In genomic region chr5:122149691-122150090, GRCh38 we compare ENCODE assay signal across 18 cellular contexts. TPM values are rescaled to one million over a fixed set of nuclear protein-coding genes. Genes with fewer than 3 reads are reported as not detected.
DNase-seq lines count a peak whose midpoint lies in the region; ATAC-seq and TF ChIP-seq lines count a peak whose summit lies in the region.
"Had no signal": no experiment of that assay in that cellular context is flagged by ENCODE, and none has a peak within 500 bp of the region (broad histone marks: within the 10 kb centered on the region; RNA-seq: fewer than 3 reads in every experiment).

No MANE protein-coding gene starts in this region.

- DNase-seq in IMR-90: no peak
- peak; percentile 37 for DNase-seq in WERI-Rb-1
- DNase-seq in fibroblast of the aortic adventitia (ENCODE audit: low read depth): no peak
- DNase-seq: CD4-positive, alpha-beta T cell; H9; NCI-H1105 treated with DMSO at 0.1 percent for 48 hours; NCI-H1694 treated with DMSO at 0.1 percent for 48 hours; NCI-H2107; NCI-H526 treated with DMSO at 0.1 percent for 48 hours; PC-3; SJCRH30 had no signal

- no peak overlapping the region for H3K18ac ChIP-seq in IMR-90 (ENCODE audit: low read depth, low read length)

- POLR2A ChIA-PET in IMR-90 (lab: Charles Lee; ENCODE audit: unreplicated experiment): no interaction called here

- peaks cover 22% of the 10 kb centered on the region for H3K9me1 ChIP-seq in IMR-90 (ENCODE audit: insufficient read depth, low read length)

- no peaks in the 10 kb centered on the region for H4K20me1 ChIP-seq in IMR-90 (ENCODE audit: insufficient read depth, low read length)

- H4K8ac ChIP-seq in IMR-90 (ENCODE audit: low read depth in 2 of 2, low read length in 2 of 2): no peak overlapping the region

- peak overlapping the region; percentile 41; the same call in 1 of the 2 replicates for H2BK120ac ChIP-seq in IMR-90 (ENCODE audit: low read depth, low read length)

- H2AFZ ChIP-seq in IMR-90 (replicated peaks; ENCODE audit: low read length, poor library complexity): no peak overlapping the region

- H2BK15ac ChIP-seq in IMR-90 (ENCODE audit: low read depth, low read length): no peak overlapping the region

- no peak overlapping the region; the same call in 1 of the 2 replicates for H2BK20ac ChIP-seq in IMR-90 (ENCODE audit: low read depth, low read length)

- in situ Hi-C loops in IMR-90 (cut with MboI; ENCODE audit: low sequenced_read_pairs): loop anchor here (10.0 kb wide), 1 partner anchor 185 kb away; the partner anchor contains the start of gene SRFBP1

- H4K5ac ChIP-seq in IMR-90 (ENCODE audit: low read depth, low read length): no peak overlapping the region

- peaks cover 26% of the 10 kb centered on the region for H3K4me1 ChIP-seq in IMR-90 (ENCODE audit: control insufficient read depth, insufficient read depth, low read length)
- peaks cover 18% of the 10 kb centered on the region for H3K4me1 ChIP-seq in rectal smooth muscle tissue (ENCODE audit: control insufficient read depth, insufficient read depth, low read length)

- no peak for TF ChIP-seq CTCF in IMR-90 (conservative IDR thresholded peaks at IDR 0.05; ENCODE audit: low read depth, low read length)
- no peak for TF ChIP-seq CTCF in WERI-Rb-1 (IDR thresholded peaks at IDR 0.05; ENCODE audit: low read depth, low read length)
- TF ChIP-seq CTCF in fibroblast of the aortic adventitia (IDR thresholded peaks at IDR 0.05; ENCODE audit: insufficient read depth, low read length): no peak

- H3K4ac ChIP-seq in IMR-90 (ENCODE audit: low read depth, low read length): peak overlapping the region; percentile 30; the same call in 1 of the 2 replicates

- H3K4me3 ChIP-seq in IMR-90 (ENCODE audit: insufficient read depth, low read depth, low read length) (no peak overlapping the region), WERI-Rb-1 (ENCODE audit: low read depth, low read length) (no peak overlapping the region), fibroblast of the aortic adventitia (ENCODE audit: low read depth, low read length) (peak overlapping the region; percentile 10), rectal smooth muscle tissue (ENCODE audit: low read length) (no peak overlapping the region)
- H3K4me3 ChIP-seq: SJCRH30 had no signal

- no peak overlapping the region for H3K27ac ChIP-seq in IMR-90 (ENCODE audit: insufficient read depth, low read length)
- H3K27ac ChIP-seq in WERI-Rb-1: peak overlapping the region; percentile 23; the same call in 1 of the 2 replicates
- peak overlapping the region; percentile 42 for H3K27ac ChIP-seq in rectal smooth muscle tissue (ENCODE audit: low read depth, low read length)
- H3K27ac ChIP-seq: HL-60, RWPE1, SJCRH30 had no signal

- 100% methylated on average over 1 of the region's 3 CpGs; no CpG with 5 or more reads in 1 of the 2 experiments for WGBS in IMR-90 (ENCODE audit: extremely low coverage in 2 of 2, insufficient read length in 1 of 2), 2 experiments

- H3K36me3 ChIP-seq in IMR-90 (ENCODE audit: control insufficient read depth, insufficient read depth, low read length) (no peaks in the 10 kb centered on the region), WERI-Rb-1 (no peaks in the 10 kb centered on the region), rectal smooth muscle tissue (ENCODE audit: control insufficient read depth, insufficient read depth, low read length) (no peaks in the 10 kb centered on the region)
- H3K36me3 ChIP-seq: SJCRH30 had no signal

- H3K9ac ChIP-seq in IMR-90 (ENCODE audit: low read depth, low read length) (no peak overlapping the region), rectal smooth muscle tissue (ENCODE audit: low read length) (no peak overlapping the region)

- H3K27me3 ChIP-seq in IMR-90 (ENCODE audit: control insufficient read depth, insufficient read depth, low read length) (no peaks in the 10 kb centered on the region), WERI-Rb-1 (ENCODE audit: insufficient read depth, low read depth, severe bottlenecking) (no peaks in the 10 kb centered on the region), rectal smooth muscle tissue (ENCODE audit: control insufficient read depth, insufficient read depth, low read length) (no peaks in the 10 kb centered on the region)
- H3K27me3 ChIP-seq: SJCRH30 had no signal

- CTCF ChIA-PET in IMR-90 (lab: Yijun Ruan, JAX): no interaction called here

- no TSS peak for BruUV-seq in IMR-90 (replicated peaks; lab: Mats Ljungman, UMichigan)

- H4K91ac ChIP-seq in IMR-90 (ENCODE audit: insufficient read depth, low read depth, low read length): no peak overlapping the region

- H3K79me1 ChIP-seq in IMR-90 (ENCODE audit: low read depth in 1 of 2, low read length in 2 of 2): peaks cover 10 to 21% of the 10 kb centered on the region in 2 experiments; a peak in 3 of 4 replicates

- no peak overlapping the region for H2AK5ac ChIP-seq in IMR-90 (ENCODE audit: low read depth, low read length)

- no peak overlapping the region for H3K23ac ChIP-seq in IMR-90 (ENCODE audit: low read depth, low read length)

- H3K56ac ChIP-seq in IMR-90 (ENCODE audit: extremely low read depth, insufficient read depth, low read length): no peak overlapping the region

- H3K9me3 ChIP-seq in IMR-90 (ENCODE audit: control insufficient read depth, insufficient read depth, low read length) (no peaks in the 10 kb centered on the region), WERI-Rb-1 (ENCODE audit: severe bottlenecking) (no peaks in the 10 kb centered on the region)
- H3K9me3 ChIP-seq: SJCRH30 had no signal

- dilution Hi-C loops in IMR-90 (cut with HindIII; ENCODE audit: low sequenced_read_pairs, unreplicated experiment): no loop called here

- H2BK5ac ChIP-seq in IMR-90 (ENCODE audit: low read depth, low read length, poor library complexity, severe bottlenecking): no peak overlapping the region

- no peak for TF ChIP-seq POLR2A in IMR-90 (IDR thresholded peaks at IDR 0.05; ENCODE audit: low read depth, low read length)

- intact Hi-C loops in IMR-90 (cut with micrococcal nuclease): no loop called here

- ATAC-seq in IMR-90 (ENCODE audit: low read depth): no peak
- ATAC-seq in activated CD4-positive, CD25-positive, alpha-beta regulatory T cell treated with anti-CD3 and anti-CD28 coated beads, Interleukin-2, amount 50 U/mL, for 24 hours: no peak
- no peak for ATAC-seq in GM19467 (IDR thresholded peaks at IDR 0.05; ENCODE audit: unreplicated experiment)
- ATAC-seq in HG03159 (IDR thresholded peaks at IDR 0.05; ENCODE audit: unreplicated experiment): no peak
- ATAC-seq: PC-3 had no signal

- no peak for TF ChIP-seq RAD21 in IMR-90 (IDR thresholded peaks at IDR 0.05; ENCODE audit: low read length)

- H2AK9ac ChIP-seq in IMR-90 (replicated peaks; ENCODE audit: low read depth, low read length, poor library complexity): no peak overlapping the region

- H3K14ac ChIP-seq in IMR-90 (replicated peaks; ENCODE audit: low read depth, low read length): no peak overlapping the region

- H3K4me2 ChIP-seq in IMR-90 (ENCODE audit: low read depth, low read length): no peak overlapping the region

TF ChIP-seq in IMR-90, 13 proteins besides CTCF, POLR2A, EP300 and RAD21:
- no peak for TF ChIP-seq BHLHE40 (IDR thresholded peaks at IDR 0.05; ENCODE audit: low read depth, low read length)
- no peak for TF ChIP-seq RFX5 (IDR thresholded peaks at IDR 0.05; ENCODE audit: low read depth, low read length)
- no peak for TF ChIP-seq CHD1 (IDR thresholded peaks at IDR 0.05; ENCODE audit: low read depth, low read length)
- no peak for TF ChIP-seq MXI1 (IDR thresholded peaks at IDR 0.05; ENCODE audit: borderline replicate concordance, low read depth, low read length)
- no peak for TF ChIP-seq NFE2L2 (IDR thresholded peaks at IDR 0.05; ENCODE audit: low read depth, low read length)
- no peak for TF ChIP-seq SMC3 (IDR thresholded peaks at IDR 0.05; ENCODE audit: low read depth, low read length)
- no peak for TF ChIP-seq MAZ (IDR thresholded peaks at IDR 0.05; ENCODE audit: borderline replicate concordance, low read depth, low read length)

RNA-seq across cellular contexts. Expression of gene ZNF474, which starts 20.3 kb away (rescaled TPM):
- total RNA-seq in IMR-90 (2012; rRNA removed): 0.54 and 0.56 TPM in 2 replicates
- polyA plus RNA-seq in IMR-90 (2012; rRNA removed): 0.19 and 0.24 TPM in 2 replicates
- 0.02 and 0.13 TPM in 2 replicates for polyA plus RNA-seq in IMR-90 (2012; cell fraction: cytosol; rRNA removed)
- polyA plus RNA-seq in IMR-90 (2012; cell fraction: nucleus; rRNA removed; ENCODE audit: low replicate concordance): 0.15 and 0.34 TPM in 2 replicates
- total RNA-seq in fibroblast of the aortic adventitia (ENCODE audit: low replicate concordance): 0.09 TPM in 1 of 2 replicates, not detected in the other
- total RNA-seq: B cell, H9 had no signal
